Comparison of ENCODE assay signal across 16 cellular contexts in genomic region chr2:216970369-216970915, GRCh38.
DNase-seq lines count a peak whose midpoint lies in the region; ATAC-seq and TF ChIP-seq lines count a peak whose summit lies in the region.
"Had no signal": no experiment of that assay in that cellular context is flagged by ENCODE, and none has a peak within 500 bp of the region (broad histone marks: within the 10 kb centered on the region; RNA-seq: fewer than 3 reads in every experiment).

No MANE protein-coding gene starts in this region.

- 0 out of 2 replicates have a peak overlapping the region, but pooled peaks have one; percentile 37 for H3K14ac ChIP-seq in IMR-90 (replicated peaks; ENCODE audit: low read depth, low read length)

- H3K36me3 Mint-ChIP-seq in CD14-positive monocyte: no peaks in the 10 kb centered on the region
- H3K36me3 Mint-ChIP-seq: CD8-positive, alpha-beta T cell had no signal

- no peak overlapping the region for H3K9ac ChIP-seq in IMR-90 (ENCODE audit: low read depth, low read length)

- no peak overlapping the region for H3K23ac ChIP-seq in IMR-90 (ENCODE audit: low read depth, low read length)

- H3K18ac ChIP-seq in IMR-90 (ENCODE audit: low read depth, low read length): no peak overlapping the region

- no peak overlapping the region for H4K8ac ChIP-seq in IMR-90 (ENCODE audit: low read depth in 2 of 2, low read length in 2 of 2)

- dilution Hi-C loops in IMR-90 (cut with HindIII; ENCODE audit: low sequenced_read_pairs, unreplicated experiment): no loop called here

- no peak overlapping the region for H3K4me2 ChIP-seq in IMR-90 (ENCODE audit: low read depth, low read length)
- H3K4me2 ChIP-seq: A549 had no signal

- peaks cover 2 to 9% (median 7%) of the 10 kb centered on the region in 3 donors for H3K27me3 Mint-ChIP-seq in CD14-positive monocyte (ENCODE audit: low read depth in 3 of 3)

- no peak overlapping the region for H4K5ac ChIP-seq in IMR-90 (ENCODE audit: low read depth, low read length)

- no peaks in the 10 kb centered on the region for H3K4me1 Mint-ChIP-seq in CD14-positive monocyte

- no peak for ATAC-seq in IMR-90 (ENCODE audit: low read depth)
- ATAC-seq: A549; CD8-positive, alpha-beta T cell; GM12878 had no signal

- TF ChIP-seq CTCF in IMR-90 (conservative IDR thresholded peaks at IDR 0.05; ENCODE audit: low read depth, low read length) (no peak), CD14-positive monocyte (IDR thresholded peaks at IDR 0.05) (no peak)

- H2AFZ ChIP-seq in IMR-90 (replicated peaks; ENCODE audit: low read length, poor library complexity): no peak overlapping the region

- no peak overlapping the region for H2BK5ac ChIP-seq in IMR-90 (ENCODE audit: low read depth, low read length, poor library complexity, severe bottlenecking)

- no peak overlapping the region for H3K4me3 Mint-ChIP-seq in CD14-positive monocyte
- H3K4me3 Mint-ChIP-seq: CD8-positive, alpha-beta T cell had no signal

- no peaks in the 10 kb centered on the region for H3K9me1 ChIP-seq in IMR-90 (ENCODE audit: insufficient read depth, low read length)

- peaks cover 0 to 5% (median 2%) of the 10 kb centered on the region in 7 donors for H3K9me3 Mint-ChIP-seq in CD14-positive monocyte
- H3K9me3 Mint-ChIP-seq: CD8-positive, alpha-beta T cell had no signal

- CTCF ChIA-PET in IMR-90 (lab: Yijun Ruan, JAX): no interaction called here

- in situ Hi-C loops in G401 (cut with HindIII; ENCODE audit: low sequenced_read_pairs): no loop called here
- in situ Hi-C loops in IMR-90 (cut with MboI; ENCODE audit: low sequenced_read_pairs): no loop called here

- DNase-seq in G401 (ENCODE audit: low spot score): peak; percentile 87
- DNase-seq in IMR-90: no peak
- DNase-seq in cerebellar cortex (ENCODE audit: low spot score): peak; percentile 84
- peak; percentile 45 for DNase-seq in pons (ENCODE audit: low spot score)
- no peak for DNase-seq in D341Med (ENCODE audit: low spot score)
- DNase-seq in kidney tubule cell (ENCODE audit: low spot score): no peak
- no peak for DNase-seq in CD14-positive monocyte (ENCODE audit: low spot score)
- DNase-seq: BE2C; CD8-positive, alpha-beta T cell; COR-L47; DMS53; GOT3 had no signal

- POLR2A ChIA-PET in IMR-90 (lab: Charles Lee; ENCODE audit: unreplicated experiment): no interaction called here

- H3K4me3 ChIP-seq in IMR-90 (ENCODE audit: insufficient read depth, low read depth, low read length): no peak overlapping the region
- H3K4me3 ChIP-seq: A549, GM12878, HAP-1 had no signal

- H3K4ac ChIP-seq in IMR-90 (ENCODE audit: low read depth, low read length): no peak overlapping the region

- no peak overlapping the region for H4K91ac ChIP-seq in IMR-90 (ENCODE audit: insufficient read depth, low read depth, low read length)

- intact Hi-C loops in IMR-90 (cut with micrococcal nuclease) (no loop called here), CD14-positive monocyte (cut with micrococcal nuclease) (no loop called here)

- H4K20me1 ChIP-seq in IMR-90 (ENCODE audit: insufficient read depth, low read length): no peaks in the 10 kb centered on the region

- 80% methylated on average over 1 of the region's 2 CpGs; no CpG with 5 or more reads in 1 of the 2 experiments for WGBS in IMR-90 (ENCODE audit: extremely low coverage in 2 of 2, insufficient read length in 1 of 2), 2 experiments

- 0 out of 2 replicates have a peak, but pooled peaks cover 2% of the 10 kb centered on the region for H3K9me3 ChIP-seq in IMR-90 (ENCODE audit: control insufficient read depth, insufficient read depth, low read length)
- H3K9me3 ChIP-seq: A549, BE2C, HAP-1 had no signal

- H3K27ac Mint-ChIP-seq in CD14-positive monocyte: no peak overlapping the region
- H3K27ac Mint-ChIP-seq: CD8-positive, alpha-beta T cell had no signal

- H3K27ac ChIP-seq in IMR-90 (ENCODE audit: insufficient read depth, low read length): no peak overlapping the region
- H3K27ac ChIP-seq: A549, C4-2B had no signal

- no TSS peak for BruUV-seq in IMR-90 (replicated peaks; lab: Mats Ljungman, UMichigan)

- H3K79me1 ChIP-seq in IMR-90 (ENCODE audit: low read depth in 1 of 2, low read length in 2 of 2): no peaks in the 10 kb centered on the region

- H3K56ac ChIP-seq in IMR-90 (ENCODE audit: extremely low read depth, insufficient read depth, low read length): no peak overlapping the region

- H2BK15ac ChIP-seq in IMR-90 (ENCODE audit: low read depth, low read length): no peak overlapping the region

- H3K4me1 ChIP-seq in IMR-90 (ENCODE audit: control insufficient read depth, insufficient read depth, low read length): peaks cover 2% of the 10 kb centered on the region; the same call in 1 of the 2 replicates
- H3K4me1 ChIP-seq: A549, BE2C, HAP-1 had no signal

- H2BK120ac ChIP-seq in IMR-90 (ENCODE audit: low read depth, low read length): no peak overlapping the region

- H3K27me3 ChIP-seq in IMR-90 (ENCODE audit: control insufficient read depth, insufficient read depth, low read length): peaks cover 4% of the 10 kb centered on the region
- H3K27me3 ChIP-seq: BE2C had no signal

- TF ChIP-seq RAD21 in IMR-90 (IDR thresholded peaks at IDR 0.05; ENCODE audit: low read length): no peak

- no peak overlapping the region for H2BK20ac ChIP-seq in IMR-90 (ENCODE audit: low read depth, low read length)

- no peaks in the 10 kb centered on the region for H3K36me3 ChIP-seq in IMR-90 (ENCODE audit: control insufficient read depth, insufficient read depth, low read length)
- H3K36me3 ChIP-seq: BE2C, HAP-1 had no signal

- H2AK5ac ChIP-seq in IMR-90 (ENCODE audit: low read depth, low read length): no peak overlapping the region

- H2AK9ac ChIP-seq in IMR-90 (replicated peaks; ENCODE audit: low read depth, low read length, poor library complexity): peak overlapping the region; percentile 6

- no peak for TF ChIP-seq POLR2A in IMR-90 (IDR thresholded peaks at IDR 0.05; ENCODE audit: low read depth, low read length)

TF ChIP-seq in IMR-90, 13 proteins besides CTCF, POLR2A, EP300 and RAD21:
- TF ChIP-seq MAFK (IDR thresholded peaks at IDR 0.05; ENCODE audit: low read depth, low read length) (no peak), NFE2L2 (IDR thresholded peaks at IDR 0.05; ENCODE audit: low read depth, low read length) (no peak), BHLHE40 (IDR thresholded peaks at IDR 0.05; ENCODE audit: low read depth, low read length) (no peak), MXI1 (IDR thresholded peaks at IDR 0.05; ENCODE audit: borderline replicate concordance, low read depth, low read length) (no peak), RFX5 (IDR thresholded peaks at IDR 0.05; ENCODE audit: low read depth, low read length) (no peak), SMC3 (IDR thresholded peaks at IDR 0.05; ENCODE audit: low read depth, low read length) (no peak), MAZ (IDR thresholded peaks at IDR 0.05; ENCODE audit: borderline replicate concordance, low read depth, low read length) (no peak), USF2 (IDR thresholded peaks at IDR 0.05; ENCODE audit: low read depth, low read length) (no peak), CEBPB (IDR thresholded peaks at IDR 0.05; ENCODE audit: low read depth, low read length) (no peak), RCOR1 (IDR thresholded peaks at IDR 0.05; ENCODE audit: insufficient replicate concordance, low read length) (no peak), ELK1 (IDR thresholded peaks at IDR 0.05; ENCODE audit: borderline replicate concordance, low read depth, low read length) (no peak), FOS (IDR thresholded peaks at IDR 0.05; ENCODE audit: low read depth, low read length) (no peak), CHD1 (IDR thresholded peaks at IDR 0.05; ENCODE audit: low read depth, low read length) (no peak)

Comparison
In these comparisons a context has a peak if more than half of its experiments do, and no peak if none do; other contexts are left out.
1. DNase-seq: peak in G401 (single experiment), cerebellar cortex (single experiment) and pons (single experiment); none in IMR-90 (single experiment), D341Med (single experiment), kidney tubule cell (single experiment) and CD14-positive monocyte (single experiment).